19 cellular contexts compared by ENCODE assay signal in the genomic region with DNA sequence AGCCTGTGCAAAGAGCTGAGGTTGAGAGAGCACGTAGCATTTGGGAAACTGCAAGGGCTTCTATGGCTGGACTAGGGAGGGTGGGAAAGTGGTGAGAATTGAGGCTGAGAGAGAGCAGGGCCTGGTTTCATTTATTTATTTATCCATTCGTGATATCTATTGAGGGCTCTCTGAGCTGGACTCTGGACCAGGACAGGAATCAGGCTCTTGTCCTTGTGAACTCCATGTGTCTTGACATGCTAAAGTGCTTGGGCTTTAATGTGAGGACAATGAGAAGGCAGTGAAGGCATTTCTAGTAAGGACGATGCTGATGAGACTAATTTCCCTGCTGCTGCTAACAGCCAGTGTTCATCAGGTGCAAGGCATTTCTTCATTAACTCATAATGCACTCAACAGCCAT.
DNase-seq lines count a peak whose midpoint lies in the region; FAIRE-seq and TF ChIP-seq lines count a peak whose summit lies in the region.
"Had no signal": no experiment of that assay in that cellular context is flagged by ENCODE, and none has a peak within 500 bp of the region (broad histone marks: within the 10 kb centered on the region; RNA-seq: fewer than 3 reads in every experiment).

No MANE protein-coding gene starts in this region.

- H3K9me3 ChIP-seq in Caco-2 (no peaks in the 10 kb centered on the region), hepatocyte (ENCODE audit: low read depth) (no peaks in the 10 kb centered on the region), small intestine (ENCODE audit: control insufficient read depth, low read depth) (no peaks in the 10 kb centered on the region)
- H3K9me3 ChIP-seq: A549; BLaER1 treated with 17β-estradiol and CSF1 and Interleukin-3, amounts not matched to agents 10 nM and 100 nM had no signal

- peaks cover 44% of the 10 kb centered on the region for H3K4me1 Mint-ChIP-seq in Caco-2 (ENCODE audit: low read depth, unreplicated experiment)
- H3K4me1 Mint-ChIP-seq: B cell had no signal

- H3K9me2 ChIP-seq in hepatocyte (replicated peaks; ENCODE audit: insufficient read depth): no peaks in the 10 kb centered on the region

- DNase-seq in Caco-2: no peak
- DNase-seq in hepatocyte (ENCODE audit: low spot score): no peak
- DNase-seq in small intestine: peak; percentile 80
- no peak for DNase-seq in NCI-H146 (lab: John Stamatoyannopoulos, UW)
- no peak for DNase-seq in iPS-NIHi11 (ENCODE audit: low spot score)
- DNase-seq in D721Med (ENCODE audit: insufficient read length, low spot score): no peak
- DNase-seq: AML-193; CD4-positive, alpha-beta T cell; CD8-positive, alpha-beta T cell; DMS79 treated with DMSO at 0.1 percent for 48 hours; GF-D8 had no signal

- BruUV-seq in Caco-2 (replicated peaks; lab: Mats Ljungman, UMichigan): no TSS peak

- H3K4me1 ChIP-seq in Caco-2 (peaks cover 21% of the 10 kb centered on the region), hepatocyte (ENCODE audit: insufficient read depth) (peaks cover 22% of the 10 kb centered on the region), small intestine (ENCODE audit: control insufficient read depth in 2 of 2, insufficient read depth in 1 of 2, low read depth in 1 of 2, low read length in 1 of 2) (peaks cover 3 to 10% of the 10 kb centered on the region in 2 donors)
- H3K4me1 ChIP-seq: A549 had no signal

- no peaks in the 10 kb centered on the region for H3K9me3 Mint-ChIP-seq in Caco-2 (ENCODE audit: unreplicated experiment)
- H3K9me3 Mint-ChIP-seq: CD4-positive, alpha-beta T cell; CD8-positive, alpha-beta T cell had no signal

- H3K4me2 ChIP-seq in hepatocyte: no peak overlapping the region
- H3K4me2 ChIP-seq: A549; BLaER1 treated with 17β-estradiol and CSF1 and Interleukin-3, amounts not matched to agents 10 nM and 100 nM had no signal

- H4K20me1 ChIP-seq in hepatocyte (ENCODE audit: insufficient read depth, poor library complexity, severe bottlenecking): no peaks in the 10 kb centered on the region
- H4K20me1 ChIP-seq: BLaER1 treated with 17β-estradiol and CSF1 and Interleukin-3, amounts not matched to agents 10 nM and 100 nM had no signal

- no peak for FAIRE-seq in small intestine (lab: Jason Lieb, UNC)
- FAIRE-seq in D721Med (lab: Jason Lieb, UNC): no peak
- FAIRE-seq: A549, G401.6, GM12891, GM19239 had no signal

- H3K4me3 Mint-ChIP-seq in Caco-2 (ENCODE audit: unreplicated experiment): peak overlapping the region; percentile 36
- H3K4me3 Mint-ChIP-seq: B cell; CD4-positive, alpha-beta T cell; CD8-positive, alpha-beta T cell had no signal

- no peak overlapping the region for H3K27ac Mint-ChIP-seq in Caco-2 (ENCODE audit: unreplicated experiment)
- H3K27ac Mint-ChIP-seq: B cell; CD4-positive, alpha-beta T cell; CD8-positive, alpha-beta T cell had no signal

- H3K36me3 Mint-ChIP-seq in Caco-2 (ENCODE audit: insufficient read depth, unreplicated experiment): no peaks in the 10 kb centered on the region
- H3K36me3 Mint-ChIP-seq: CD8-positive, alpha-beta T cell had no signal

- no peaks in the 10 kb centered on the region for H3K79me2 ChIP-seq in hepatocyte

- CTCF ChIA-PET in Caco-2 (lab: Charles Lee): no interaction called here

- intact Hi-C loops in Caco-2 (cut with micrococcal nuclease; ENCODE audit: unreplicated experiment): loop anchor here (5.0 kb wide), 1 partner anchor 207 kb away; no protein-coding TSS in a partner anchor

- no peaks in the 10 kb centered on the region for H3K27me3 Mint-ChIP-seq in Caco-2 (ENCODE audit: insufficient read depth, unreplicated experiment)

- H2AFZ ChIP-seq in hepatocyte: no peak overlapping the region

- peak overlapping the region; percentile 20 for H3K27ac ChIP-seq in hepatocyte
- H3K27ac ChIP-seq in small intestine (ENCODE audit: low read depth in 1 of 2, low read length in 1 of 2): peak overlapping the region in 1 of 2 donors; percentile 70
- H3K27ac ChIP-seq: 22Rv1; A549; BLaER1 treated with 17β-estradiol and CSF1 and Interleukin-3, amounts not matched to agents 10 nM and 100 nM; C4-2B had no signal

- H3K36me3 ChIP-seq in Caco-2 (ENCODE audit: control insufficient read depth, insufficient read depth, low read length) (no peaks in the 10 kb centered on the region), hepatocyte (replicated peaks; ENCODE audit: insufficient read depth, low read depth) (no peaks in the 10 kb centered on the region), small intestine (ENCODE audit: control insufficient read depth in 2 of 2, insufficient read depth in 2 of 2, low read length in 2 of 2) (no peaks in the 10 kb centered on the region)
- H3K36me3 ChIP-seq: BLaER1 treated with 17β-estradiol and CSF1 and Interleukin-3, amounts not matched to agents 10 nM and 100 nM had no signal

- POLR2A ChIA-PET in Caco-2 (lab: Charles Lee): no interaction called here

- no peak for TF ChIP-seq CTCF in Caco-2 (IDR thresholded peaks at IDR 0.05; ENCODE audit: insufficient read depth in 1 of 2, low read depth in 1 of 2, low read length in 1 of 2, severe bottlenecking in 1 of 2, unreplicated experiment in 1 of 2)
- TF ChIP-seq CTCF in hepatocyte (IDR thresholded peaks at IDR 0.05; ENCODE audit: poor library complexity): no peak
- no peak for TF ChIP-seq CTCF in D721Med (IDR thresholded peaks at IDR 0.05; ENCODE audit: insufficient read depth, missing control alignments)

- H3K4me3 ChIP-seq in Caco-2 (ENCODE audit: low read depth, low read length): no peak overlapping the region
- H3K4me3 ChIP-seq in hepatocyte: no peak overlapping the region
- no peak overlapping the region for H3K4me3 ChIP-seq in small intestine (ENCODE audit: low read depth in 1 of 2, low read length in 2 of 2)
- H3K4me3 ChIP-seq: A549; BLaER1 treated with 17β-estradiol and CSF1 and Interleukin-3, amounts not matched to agents 10 nM and 100 nM had no signal

- WGBS in hepatocyte (ENCODE audit: low lambda C conversion rate, missing lambda C conversion rate): 79% methylated on average over 3 of the region's 3 CpGs
- whole genome bisulfite sequencing in small intestine, 3 donors: 40 to 74% (median 54%) methylated on average over 3 of the region's 3 CpGs

- H3K27me3 ChIP-seq in Caco-2 (replicated peaks; ENCODE audit: control insufficient read depth, insufficient read depth, low read length) (no peaks in the 10 kb centered on the region), hepatocyte (no peaks in the 10 kb centered on the region), small intestine (ENCODE audit: control insufficient read depth in 2 of 2, insufficient read depth in 2 of 2, low read length in 2 of 2) (no peaks in the 10 kb centered on the region)
- H3K27me3 ChIP-seq: BLaER1 treated with 17β-estradiol and CSF1 and Interleukin-3, amounts not matched to agents 10 nM and 100 nM had no signal
